ENCODE assay signal across 1 cellular context in the genomic region with DNA sequence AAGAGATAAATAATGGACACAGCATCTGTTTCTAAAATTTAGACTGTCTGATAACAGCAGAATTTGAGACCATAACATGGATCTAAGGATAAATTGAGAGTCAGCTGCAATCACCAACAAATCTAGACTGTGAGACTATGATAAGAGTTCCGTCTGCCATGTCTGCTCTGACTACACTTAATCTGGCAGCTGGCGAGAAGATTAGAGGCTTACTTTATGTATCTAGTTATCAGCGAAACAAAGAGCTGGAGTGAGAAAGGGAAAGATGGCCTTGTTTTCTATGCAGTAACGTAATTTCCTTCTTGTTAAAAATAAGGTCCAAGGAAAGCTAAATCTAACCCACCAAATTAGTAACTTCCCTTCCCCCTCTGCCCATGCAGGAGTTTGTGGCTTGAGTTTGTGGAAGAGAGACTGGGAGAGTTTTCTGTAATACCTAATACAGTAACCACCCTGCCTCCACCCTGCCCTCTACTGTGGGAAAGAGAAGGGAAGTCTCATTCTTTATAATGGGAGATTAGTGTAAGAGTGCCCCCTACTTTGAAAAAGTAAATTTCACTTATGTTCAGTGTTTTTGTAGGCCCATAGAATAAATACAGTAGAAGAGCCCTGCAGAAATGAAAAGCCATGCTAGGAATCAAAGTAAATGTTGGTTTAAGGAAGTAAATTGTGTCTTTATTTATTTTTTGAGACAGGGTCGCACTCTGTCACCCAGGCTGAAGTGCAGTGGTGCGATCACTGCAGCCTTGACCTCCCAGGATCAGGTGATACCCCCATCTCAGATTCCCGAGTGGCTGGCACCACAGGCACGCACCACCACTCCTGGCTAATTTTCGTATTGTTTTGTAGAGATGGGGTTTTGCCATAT.
TF ChIP-seq lines count a peak whose summit lies in the region.

No MANE protein-coding gene starts in this region.

TF ChIP-seq in A549, 52 proteins besides CTCF, POLR2A, EP300 and RAD21:
- TF ChIP-seq, protein P1, sequence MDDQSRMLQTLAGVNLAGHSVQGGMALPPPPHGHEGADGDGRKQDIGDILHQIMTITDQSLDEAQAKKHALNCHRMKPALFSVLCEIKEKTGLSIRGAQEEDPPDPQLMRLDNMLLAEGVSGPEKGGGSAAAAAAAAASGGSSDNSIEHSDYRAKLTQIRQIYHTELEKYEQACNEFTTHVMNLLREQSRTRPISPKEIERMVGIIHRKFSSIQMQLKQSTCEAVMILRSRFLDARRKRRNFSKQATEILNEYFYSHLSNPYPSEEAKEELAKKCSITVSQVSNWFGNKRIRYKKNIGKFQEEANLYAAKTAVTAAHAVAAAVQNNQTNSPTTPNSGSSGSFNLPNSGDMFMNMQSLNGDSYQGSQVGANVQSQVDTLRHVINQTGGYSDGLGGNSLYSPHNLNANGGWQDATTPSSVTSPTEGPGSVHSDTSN (IDR thresholded peaks at IDR 0.05), result no peak
- TF ChIP-seq EHF (CRISPR knock-in tag; IDR thresholded peaks at IDR 0.05) (no peak), SMC3 (IDR thresholded peaks at IDR 0.05) (peak; percentile 84), FOXS1 (CRISPR knock-in tag; IDR thresholded peaks at IDR 0.05) (no peak), KDM5A (IDR thresholded peaks at IDR 0.05) (no peak), NFE2L2 (conservative IDR thresholded peaks at IDR 0.05; ENCODE audit: low read length) (no peak), KDM1A (IDR thresholded peaks at IDR 0.05; ENCODE audit: low read depth) (no peak)
- TF ChIP-seq, protein P2, sequence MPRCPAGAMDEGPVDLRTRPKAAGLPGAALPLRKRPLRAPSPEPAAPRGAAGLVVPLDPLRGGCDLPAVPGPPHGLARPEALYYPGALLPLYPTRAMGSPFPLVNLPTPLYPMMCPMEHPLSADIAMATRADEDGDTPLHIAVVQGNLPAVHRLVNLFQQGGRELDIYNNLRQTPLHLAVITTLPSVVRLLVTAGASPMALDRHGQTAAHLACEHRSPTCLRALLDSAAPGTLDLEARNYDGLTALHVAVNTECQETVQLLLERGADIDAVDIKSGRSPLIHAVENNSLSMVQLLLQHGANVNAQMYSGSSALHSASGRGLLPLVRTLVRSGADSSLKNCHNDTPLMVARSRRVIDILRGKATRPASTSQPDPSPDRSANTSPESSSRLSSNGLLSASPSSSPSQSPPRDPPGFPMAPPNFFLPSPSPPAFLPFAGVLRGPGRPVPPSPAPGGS (IDR thresholded peaks at IDR 0.05), result no peak
